Comparison of ENCODE assay signal across 1 cellular context in the genomic region with DNA sequence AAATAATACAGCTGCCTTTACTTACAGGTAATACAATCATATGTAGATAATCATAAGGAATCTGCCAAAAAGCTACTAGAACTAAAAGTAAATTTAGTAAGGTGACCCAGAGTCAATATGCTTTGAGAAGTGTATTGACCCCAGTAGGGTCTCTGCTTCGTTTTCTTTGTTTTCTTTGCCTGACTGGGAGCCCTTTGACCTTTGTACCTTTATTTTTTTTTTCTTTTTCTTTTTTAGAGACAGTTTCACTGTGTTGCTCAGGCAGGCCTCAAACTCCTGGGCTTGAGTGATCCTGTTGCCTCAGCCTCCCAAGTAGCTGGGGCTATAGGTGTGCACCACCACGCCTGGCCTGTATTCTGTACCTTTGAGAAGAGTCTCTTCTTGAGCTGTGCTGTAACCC.
TF ChIP-seq lines count a peak whose summit lies in the region.

No MANE protein-coding gene starts in this region.

TF ChIP-seq in HepG2, 621 proteins besides CTCF, POLR2A, EP300 and RAD21 (continued from another document and continues in another):
- TF ChIP-seq, protein P1, sequence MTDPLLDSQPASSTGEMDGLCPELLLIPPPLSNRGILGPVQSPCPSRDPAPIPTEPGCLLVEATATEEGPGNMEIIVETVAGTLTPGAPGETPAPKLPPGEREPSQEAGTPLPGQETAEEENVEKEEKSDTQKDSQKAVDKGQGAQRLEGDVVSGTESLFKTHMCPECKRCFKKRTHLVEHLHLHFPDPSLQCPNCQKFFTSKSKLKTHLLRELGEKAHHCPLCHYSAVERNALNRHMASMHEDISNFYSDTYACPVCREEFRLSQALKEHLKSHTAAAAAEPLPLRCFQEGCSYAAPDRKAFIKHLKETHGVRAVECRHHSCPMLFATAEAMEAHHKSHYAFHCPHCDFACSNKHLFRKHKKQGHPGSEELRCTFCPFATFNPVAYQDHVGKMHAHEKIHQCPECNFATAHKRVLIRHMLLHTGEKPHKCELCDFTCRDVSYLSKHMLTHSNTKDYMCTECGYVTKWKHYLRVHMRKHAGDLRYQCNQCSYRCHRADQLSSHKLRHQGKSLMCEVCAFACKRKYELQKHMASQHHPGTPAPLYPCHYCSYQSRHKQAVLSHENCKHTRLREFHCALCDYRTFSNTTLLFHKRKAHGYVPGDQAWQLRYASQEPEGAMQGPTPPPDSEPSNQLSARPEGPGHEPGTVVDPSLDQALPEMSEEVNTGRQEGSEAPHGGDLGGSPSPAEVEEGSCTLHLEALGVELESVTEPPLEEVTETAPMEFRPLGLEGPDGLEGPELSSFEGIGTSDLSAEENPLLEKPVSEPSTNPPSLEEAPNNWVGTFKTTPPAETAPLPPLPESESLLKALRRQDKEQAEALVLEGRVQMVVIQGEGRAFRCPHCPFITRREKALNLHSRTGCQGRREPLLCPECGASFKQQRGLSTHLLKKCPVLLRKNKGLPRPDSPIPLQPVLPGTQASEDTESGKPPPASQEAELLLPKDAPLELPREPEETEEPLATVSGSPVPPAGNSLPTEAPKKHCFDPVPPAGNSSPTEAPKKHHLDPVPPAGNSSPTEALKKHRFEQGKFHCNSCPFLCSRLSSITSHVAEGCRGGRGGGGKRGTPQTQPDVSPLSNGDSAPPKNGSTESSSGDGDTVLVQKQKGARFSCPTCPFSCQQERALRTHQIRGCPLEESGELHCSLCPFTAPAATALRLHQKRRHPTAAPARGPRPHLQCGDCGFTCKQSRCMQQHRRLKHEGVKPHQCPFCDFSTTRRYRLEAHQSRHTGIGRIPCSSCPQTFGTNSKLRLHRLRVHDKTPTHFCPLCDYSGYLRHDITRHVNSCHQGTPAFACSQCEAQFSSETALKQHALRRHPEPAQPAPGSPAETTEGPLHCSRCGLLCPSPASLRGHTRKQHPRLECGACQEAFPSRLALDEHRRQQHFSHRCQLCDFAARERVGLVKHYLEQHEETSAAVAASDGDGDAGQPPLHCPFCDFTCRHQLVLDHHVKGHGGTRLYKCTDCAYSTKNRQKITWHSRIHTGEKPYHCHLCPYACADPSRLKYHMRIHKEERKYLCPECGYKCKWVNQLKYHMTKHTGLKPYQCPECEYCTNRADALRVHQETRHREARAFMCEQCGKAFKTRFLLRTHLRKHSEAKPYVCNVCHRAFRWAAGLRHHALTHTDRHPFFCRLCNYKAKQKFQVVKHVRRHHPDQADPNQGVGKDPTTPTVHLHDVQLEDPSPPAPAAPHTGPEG (CRISPR knock-in tag; IDR thresholded peaks at IDR 0.05) = no peak
- TF ChIP-seq, protein P2, sequence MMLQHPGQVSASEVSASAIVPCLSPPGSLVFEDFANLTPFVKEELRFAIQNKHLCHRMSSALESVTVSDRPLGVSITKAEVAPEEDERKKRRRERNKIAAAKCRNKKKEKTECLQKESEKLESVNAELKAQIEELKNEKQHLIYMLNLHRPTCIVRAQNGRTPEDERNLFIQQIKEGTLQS (CRISPR knock-in tag; IDR thresholded peaks at IDR 0.05) = no peak
- TF ChIP-seq DMAP1 (CRISPR knock-in tag; IDR thresholded peaks at IDR 0.05) (no peak), ZNF879 (CRISPR knock-in tag; IDR thresholded peaks at IDR 0.05) (no peak), ZNF660 (CRISPR knock-in tag; IDR thresholded peaks at IDR 0.05; ENCODE audit: borderline replicate concordance, low read depth) (no peak), ZNF841 (CRISPR knock-in tag; IDR thresholded peaks at IDR 0.05; ENCODE audit: borderline replicate concordance) (no peak), KLF12 (CRISPR knock-in tag; IDR thresholded peaks at IDR 0.05; ENCODE audit: borderline replicate concordance) (no peak), ZNF138 (CRISPR knock-in tag; IDR thresholded peaks at IDR 0.05; ENCODE audit: low read depth) (no peak), ETV6 (CRISPR knock-in tag; conservative IDR thresholded peaks at IDR 0.05) (no peak), ZNF274 (CRISPR knock-in tag; IDR thresholded peaks at IDR 0.05) (no peak), ZNF292 (CRISPR knock-in tag; IDR thresholded peaks at IDR 0.05; ENCODE audit: borderline replicate concordance, low read depth) (no peak), RFX3 (CRISPR knock-in tag; IDR thresholded peaks at IDR 0.05) (no peak), NRL (CRISPR knock-in tag; IDR thresholded peaks at IDR 0.05; ENCODE audit: borderline replicate concordance) (no peak), HDAC6 (IDR thresholded peaks at IDR 0.05; ENCODE audit: low read depth, low read length) (no peak), HNRNPLL (IDR thresholded peaks at IDR 0.05; ENCODE audit: low read depth, low read length, poor library complexity, severe bottlenecking) (no peak), YEATS2 (CRISPR knock-in tag; IDR thresholded peaks at IDR 0.05; ENCODE audit: borderline replicate concordance) (no peak; the same call in 1 of the 2 replicates), CAMTA2 (CRISPR knock-in tag; IDR thresholded peaks at IDR 0.05; ENCODE audit: borderline replicate concordance) (no peak), ZFP90 (CRISPR knock-in tag; IDR thresholded peaks at IDR 0.05; ENCODE audit: borderline replicate concordance) (no peak), ZBTB8A (CRISPR knock-in tag; IDR thresholded peaks at IDR 0.05; ENCODE audit: borderline replicate concordance, low read depth) (no peak), NCOA1 (CRISPR knock-in tag; IDR thresholded peaks at IDR 0.05) (no peak), SOX5 (CRISPR knock-in tag; IDR thresholded peaks at IDR 0.05; ENCODE audit: borderline replicate concordance) (peak; percentile 76; the same call in 1 of the 2 replicates), HMG20A (CRISPR knock-in tag; IDR thresholded peaks at IDR 0.05; ENCODE audit: borderline replicate concordance) (no peak; the same call in 1 of the 2 replicates), ZKSCAN8 (CRISPR knock-in tag; IDR thresholded peaks at IDR 0.05; ENCODE audit: borderline replicate concordance) (0 out of 2 replicates have a peak, but pooled peaks have one; percentile 1), ELF4 (CRISPR knock-in tag; IDR thresholded peaks at IDR 0.05; ENCODE audit: borderline replicate concordance) (no peak), HNRNPUL1 (IDR thresholded peaks at IDR 0.05; ENCODE audit: low read depth, low read length) (no peak), ZBTB1 (CRISPR knock-in tag; IDR thresholded peaks at IDR 0.05; ENCODE audit: borderline replicate concordance) (no peak), SALL1 (CRISPR knock-in tag; IDR thresholded peaks at IDR 0.05) (peak; percentile 4; the same call in 1 of the 2 replicates)
- TF ChIP-seq, protein P3, sequence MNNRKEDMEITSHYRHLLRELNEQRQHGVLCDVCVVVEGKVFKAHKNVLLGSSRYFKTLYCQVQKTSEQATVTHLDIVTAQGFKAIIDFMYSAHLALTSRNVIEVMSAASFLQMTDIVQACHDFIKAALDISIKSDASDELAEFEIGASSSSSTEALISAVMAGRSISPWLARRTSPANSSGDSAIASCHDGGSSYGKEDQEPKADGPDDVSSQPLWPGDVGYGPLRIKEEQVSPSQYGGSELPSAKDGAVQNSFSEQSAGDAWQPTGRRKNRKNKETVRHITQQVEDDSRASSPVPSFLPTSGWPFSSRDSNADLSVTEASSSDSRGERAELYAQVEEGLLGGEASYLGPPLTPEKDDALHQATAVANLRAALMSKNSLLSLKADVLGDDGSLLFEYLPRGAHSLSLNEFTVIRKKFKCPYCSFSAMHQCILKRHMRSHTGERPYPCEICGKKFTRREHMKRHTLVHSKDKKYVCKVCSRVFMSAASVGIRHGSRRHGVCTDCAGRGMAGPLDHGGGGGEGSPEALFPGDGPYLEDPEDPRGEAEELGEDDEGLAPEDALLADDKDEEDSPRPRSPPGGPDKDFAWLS (CRISPR knock-in tag; IDR thresholded peaks at IDR 0.05; ENCODE audit: borderline replicate concordance) = no peak
- TF ChIP-seq, protein P4, sequence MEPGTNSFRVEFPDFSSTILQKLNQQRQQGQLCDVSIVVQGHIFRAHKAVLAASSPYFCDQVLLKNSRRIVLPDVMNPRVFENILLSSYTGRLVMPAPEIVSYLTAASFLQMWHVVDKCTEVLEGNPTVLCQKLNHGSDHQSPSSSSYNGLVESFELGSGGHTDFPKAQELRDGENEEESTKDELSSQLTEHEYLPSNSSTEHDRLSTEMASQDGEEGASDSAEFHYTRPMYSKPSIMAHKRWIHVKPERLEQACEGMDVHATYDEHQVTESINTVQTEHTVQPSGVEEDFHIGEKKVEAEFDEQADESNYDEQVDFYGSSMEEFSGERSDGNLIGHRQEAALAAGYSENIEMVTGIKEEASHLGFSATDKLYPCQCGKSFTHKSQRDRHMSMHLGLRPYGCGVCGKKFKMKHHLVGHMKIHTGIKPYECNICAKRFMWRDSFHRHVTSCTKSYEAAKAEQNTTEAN (CRISPR knock-in tag; conservative IDR thresholded peaks at IDR 0.05) = no peak
- TF ChIP-seq, protein P5, sequence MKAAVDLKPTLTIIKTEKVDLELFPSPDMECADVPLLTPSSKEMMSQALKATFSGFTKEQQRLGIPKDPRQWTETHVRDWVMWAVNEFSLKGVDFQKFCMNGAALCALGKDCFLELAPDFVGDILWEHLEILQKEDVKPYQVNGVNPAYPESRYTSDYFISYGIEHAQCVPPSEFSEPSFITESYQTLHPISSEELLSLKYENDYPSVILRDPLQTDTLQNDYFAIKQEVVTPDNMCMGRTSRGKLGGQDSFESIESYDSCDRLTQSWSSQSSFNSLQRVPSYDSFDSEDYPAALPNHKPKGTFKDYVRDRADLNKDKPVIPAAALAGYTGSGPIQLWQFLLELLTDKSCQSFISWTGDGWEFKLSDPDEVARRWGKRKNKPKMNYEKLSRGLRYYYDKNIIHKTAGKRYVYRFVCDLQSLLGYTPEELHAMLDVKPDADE (CRISPR knock-in tag; IDR thresholded peaks at IDR 0.05) = no peak
- TF ChIP-seq, protein P6, sequence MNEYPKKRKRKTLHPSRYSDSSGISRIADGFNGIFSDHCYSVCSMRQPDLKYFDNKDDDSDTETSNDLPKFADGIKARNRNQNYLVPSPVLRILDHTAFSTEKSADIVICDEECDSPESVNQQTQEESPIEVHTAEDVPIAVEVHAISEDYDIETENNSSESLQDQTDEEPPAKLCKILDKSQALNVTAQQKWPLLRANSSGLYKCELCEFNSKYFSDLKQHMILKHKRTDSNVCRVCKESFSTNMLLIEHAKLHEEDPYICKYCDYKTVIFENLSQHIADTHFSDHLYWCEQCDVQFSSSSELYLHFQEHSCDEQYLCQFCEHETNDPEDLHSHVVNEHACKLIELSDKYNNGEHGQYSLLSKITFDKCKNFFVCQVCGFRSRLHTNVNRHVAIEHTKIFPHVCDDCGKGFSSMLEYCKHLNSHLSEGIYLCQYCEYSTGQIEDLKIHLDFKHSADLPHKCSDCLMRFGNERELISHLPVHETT (CRISPR knock-in tag; conservative IDR thresholded peaks at IDR 0.05) = no peak
- TF ChIP-seq, protein P7, sequence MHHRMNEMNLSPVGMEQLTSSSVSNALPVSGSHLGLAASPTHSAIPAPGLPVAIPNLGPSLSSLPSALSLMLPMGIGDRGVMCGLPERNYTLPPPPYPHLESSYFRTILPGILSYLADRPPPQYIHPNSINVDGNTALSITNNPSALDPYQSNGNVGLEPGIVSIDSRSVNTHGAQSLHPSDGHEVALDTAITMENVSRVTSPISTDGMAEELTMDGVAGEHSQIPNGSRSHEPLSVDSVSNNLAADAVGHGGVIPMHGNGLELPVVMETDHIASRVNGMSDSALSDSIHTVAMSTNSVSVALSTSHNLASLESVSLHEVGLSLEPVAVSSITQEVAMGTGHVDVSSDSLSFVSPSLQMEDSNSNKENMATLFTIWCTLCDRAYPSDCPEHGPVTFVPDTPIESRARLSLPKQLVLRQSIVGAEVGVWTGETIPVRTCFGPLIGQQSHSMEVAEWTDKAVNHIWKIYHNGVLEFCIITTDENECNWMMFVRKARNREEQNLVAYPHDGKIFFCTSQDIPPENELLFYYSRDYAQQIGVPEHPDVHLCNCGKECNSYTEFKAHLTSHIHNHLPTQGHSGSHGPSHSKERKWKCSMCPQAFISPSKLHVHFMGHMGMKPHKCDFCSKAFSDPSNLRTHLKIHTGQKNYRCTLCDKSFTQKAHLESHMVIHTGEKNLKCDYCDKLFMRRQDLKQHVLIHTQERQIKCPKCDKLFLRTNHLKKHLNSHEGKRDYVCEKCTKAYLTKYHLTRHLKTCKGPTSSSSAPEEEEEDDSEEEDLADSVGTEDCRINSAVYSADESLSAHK (CRISPR knock-in tag; IDR thresholded peaks at IDR 0.05; ENCODE audit: borderline replicate concordance) = no peak
- TF ChIP-seq, protein P8, sequence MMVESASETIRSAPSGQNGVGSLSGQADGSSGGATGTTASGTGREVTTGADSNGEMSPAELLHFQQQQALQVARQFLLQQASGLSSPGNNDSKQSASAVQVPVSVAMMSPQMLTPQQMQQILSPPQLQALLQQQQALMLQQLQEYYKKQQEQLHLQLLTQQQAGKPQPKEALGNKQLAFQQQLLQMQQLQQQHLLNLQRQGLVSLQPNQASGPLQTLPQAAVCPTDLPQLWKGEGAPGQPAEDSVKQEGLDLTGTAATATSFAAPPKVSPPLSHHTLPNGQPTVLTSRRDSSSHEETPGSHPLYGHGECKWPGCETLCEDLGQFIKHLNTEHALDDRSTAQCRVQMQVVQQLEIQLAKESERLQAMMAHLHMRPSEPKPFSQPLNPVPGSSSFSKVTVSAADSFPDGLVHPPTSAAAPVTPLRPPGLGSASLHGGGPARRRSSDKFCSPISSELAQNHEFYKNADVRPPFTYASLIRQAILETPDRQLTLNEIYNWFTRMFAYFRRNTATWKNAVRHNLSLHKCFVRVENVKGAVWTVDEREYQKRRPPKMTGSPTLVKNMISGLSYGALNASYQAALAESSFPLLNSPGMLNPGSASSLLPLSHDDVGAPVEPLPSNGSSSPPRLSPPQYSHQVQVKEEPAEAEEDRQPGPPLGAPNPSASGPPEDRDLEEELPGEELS (CRISPR knock-in tag; IDR thresholded peaks at IDR 0.05) = no peak
- TF ChIP-seq, protein P9, sequence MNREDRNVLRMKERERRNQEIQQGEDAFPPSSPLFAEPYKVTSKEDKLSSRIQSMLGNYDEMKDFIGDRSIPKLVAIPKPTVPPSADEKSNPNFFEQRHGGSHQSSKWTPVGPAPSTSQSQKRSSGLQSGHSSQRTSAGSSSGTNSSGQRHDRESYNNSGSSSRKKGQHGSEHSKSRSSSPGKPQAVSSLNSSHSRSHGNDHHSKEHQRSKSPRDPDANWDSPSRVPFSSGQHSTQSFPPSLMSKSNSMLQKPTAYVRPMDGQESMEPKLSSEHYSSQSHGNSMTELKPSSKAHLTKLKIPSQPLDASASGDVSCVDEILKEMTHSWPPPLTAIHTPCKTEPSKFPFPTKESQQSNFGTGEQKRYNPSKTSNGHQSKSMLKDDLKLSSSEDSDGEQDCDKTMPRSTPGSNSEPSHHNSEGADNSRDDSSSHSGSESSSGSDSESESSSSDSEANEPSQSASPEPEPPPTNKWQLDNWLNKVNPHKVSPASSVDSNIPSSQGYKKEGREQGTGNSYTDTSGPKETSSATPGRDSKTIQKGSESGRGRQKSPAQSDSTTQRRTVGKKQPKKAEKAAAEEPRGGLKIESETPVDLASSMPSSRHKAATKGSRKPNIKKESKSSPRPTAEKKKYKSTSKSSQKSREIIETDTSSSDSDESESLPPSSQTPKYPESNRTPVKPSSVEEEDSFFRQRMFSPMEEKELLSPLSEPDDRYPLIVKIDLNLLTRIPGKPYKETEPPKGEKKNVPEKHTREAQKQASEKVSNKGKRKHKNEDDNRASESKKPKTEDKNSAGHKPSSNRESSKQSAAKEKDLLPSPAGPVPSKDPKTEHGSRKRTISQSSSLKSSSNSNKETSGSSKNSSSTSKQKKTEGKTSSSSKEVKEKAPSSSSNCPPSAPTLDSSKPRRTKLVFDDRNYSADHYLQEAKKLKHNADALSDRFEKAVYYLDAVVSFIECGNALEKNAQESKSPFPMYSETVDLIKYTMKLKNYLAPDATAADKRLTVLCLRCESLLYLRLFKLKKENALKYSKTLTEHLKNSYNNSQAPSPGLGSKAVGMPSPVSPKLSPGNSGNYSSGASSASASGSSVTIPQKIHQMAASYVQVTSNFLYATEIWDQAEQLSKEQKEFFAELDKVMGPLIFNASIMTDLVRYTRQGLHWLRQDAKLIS (CRISPR knock-in tag; IDR thresholded peaks at IDR 0.05) = no peak
- TF ChIP-seq, protein P10, sequence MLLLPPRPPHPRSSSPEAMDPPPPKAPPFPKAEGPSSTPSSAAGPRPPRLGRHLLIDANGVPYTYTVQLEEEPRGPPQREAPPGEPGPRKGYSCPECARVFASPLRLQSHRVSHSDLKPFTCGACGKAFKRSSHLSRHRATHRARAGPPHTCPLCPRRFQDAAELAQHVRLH (CRISPR knock-in tag; IDR thresholded peaks at IDR 0.05; ENCODE audit: borderline replicate concordance, low read depth) = no peak
